ENCODE assay signal across 21 cellular contexts in the genomic region with DNA sequence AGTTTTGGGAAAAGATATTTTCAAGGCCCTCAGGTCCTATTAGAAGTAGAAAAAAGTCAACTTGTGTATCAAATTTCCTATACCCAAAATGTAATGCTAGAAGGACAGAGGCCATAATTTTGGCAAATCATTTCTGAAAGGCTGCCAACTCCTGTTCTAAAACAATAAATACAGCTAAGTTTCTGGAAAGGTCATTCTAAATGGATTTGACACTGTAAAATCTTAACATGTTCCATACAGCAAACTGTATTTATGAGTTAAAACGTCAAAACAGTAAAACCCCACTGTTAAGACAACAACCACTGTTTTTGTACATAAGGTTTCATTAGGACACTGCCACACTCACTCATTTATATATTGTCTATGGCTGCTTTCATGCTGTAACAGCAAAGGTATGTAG. TPM values are rescaled to one million over a fixed set of nuclear protein-coding genes. Genes with fewer than 3 reads are reported as not detected.
DNase-seq lines count a peak whose midpoint lies in the region; ATAC-seq and TF ChIP-seq lines count a peak whose summit lies in the region.
"Had no signal": no experiment of that assay in that cellular context is flagged by ENCODE, and none has a peak within 500 bp of the region (broad histone marks: within the 10 kb centered on the region; RNA-seq: fewer than 3 reads in every experiment).

No MANE protein-coding gene starts in this region.

- no peak overlapping the region for H3K4me3 ChIP-seq in mammary epithelial cell (replicated peaks in 1 of 3; ENCODE audit: insufficient read depth in 1 of 3, low read depth in 2 of 3, low read length in 3 of 3)
- H3K4me3 ChIP-seq: heart right ventricle, stomach had no signal

- H3K4me1 Mint-ChIP-seq in MCF 10A (ENCODE audit: insufficient read depth, unreplicated experiment) (peaks cover 6% of the 10 kb centered on the region), mesothelial cell of epicardium (peaks cover 12% of the 10 kb centered on the region)

- in situ Hi-C loops in mammary epithelial cell (cut with MboI; ENCODE audit: low sequenced_read_pairs in 2 of 2), result loop anchor here (25.0 kb wide), 2 partner anchors 327 to 552 kb away; no protein-coding TSS in a partner anchor

- H3K4me1 ChIP-seq in mammary epithelial cell (ENCODE audit: insufficient read depth, low read length), result no peaks in the 10 kb centered on the region

- peaks cover 34% of the 10 kb centered on the region for H3K36me3 ChIP-seq in mammary epithelial cell (ENCODE audit: insufficient read depth, low read length)

- H3K9ac ChIP-seq in mammary epithelial cell (ENCODE audit: insufficient read depth, low read length), result no peak overlapping the region

- H3K27ac ChIP-seq in mammary epithelial cell (ENCODE audit: insufficient read depth, low read depth, low read length), result no peak overlapping the region
- H3K27ac ChIP-seq: epithelial cell of prostate had no signal

- H4K20me1 ChIP-seq in mammary epithelial cell (ENCODE audit: insufficient read depth, low read length), result no peaks in the 10 kb centered on the region

- H3K4me2 ChIP-seq in mammary epithelial cell (ENCODE audit: insufficient read depth, low read depth, low read length), result no peak overlapping the region

- no peak for ATAC-seq in Right ventricle myocardium superior (ENCODE audit: poor library complexity)
- ATAC-seq in HG03196 (IDR thresholded peaks at IDR 0.05; ENCODE audit: unreplicated experiment), result no peak

- H3K4me3 Mint-ChIP-seq in MCF 10A (ENCODE audit: unreplicated experiment), result no peak overlapping the region
- H3K4me3 Mint-ChIP-seq in mesothelial cell of epicardium, result no peak overlapping the region
- H3K4me3 Mint-ChIP-seq: CD4-positive, alpha-beta T cell; H9; nephron progenitor cell; T-helper 2 cell treated with Interferon-gamma antibody and Interleukin-4, amounts not matched to agents 5 μg/mL and 100 μg/mL, for 36 hours had no signal

- H3K36me3 Mint-ChIP-seq in MCF 10A (ENCODE audit: insufficient read depth, unreplicated experiment) (peaks cover 74% of the 10 kb centered on the region), mesothelial cell of epicardium (peaks cover 8% of the 10 kb centered on the region)

- H3K9me3 ChIP-seq in mammary epithelial cell (replicated peaks; ENCODE audit: insufficient read depth, low read length), result no peaks in the 10 kb centered on the region
- H3K9me3 ChIP-seq: heart right ventricle, stomach had no signal

- dilution Hi-C loops in mammary epithelial cell (cut with HindIII; ENCODE audit: low sequenced_read_pairs), result no loop called here

- no peak overlapping the region for H2AFZ ChIP-seq in mammary epithelial cell (ENCODE audit: low read depth, low read length)

- H3K27me3 Mint-ChIP-seq in MCF 10A (ENCODE audit: insufficient read depth, unreplicated experiment), result no peaks in the 10 kb centered on the region
- H3K27me3 Mint-ChIP-seq in mesothelial cell of epicardium (ENCODE audit: low read depth), result no peaks in the 10 kb centered on the region
- H3K27me3 Mint-ChIP-seq: CD4-positive, alpha-beta T cell had no signal

- H3K79me2 ChIP-seq in mammary epithelial cell (ENCODE audit: insufficient read depth, low read length), result peaks cover 22% of the 10 kb centered on the region

- H3K27ac Mint-ChIP-seq in MCF 10A (ENCODE audit: low read depth, unreplicated experiment) (peak overlapping the region; percentile 77), mesothelial cell of epicardium (peak overlapping the region; percentile 54)
- H3K27ac Mint-ChIP-seq: T-helper 2 cell treated with Interferon-gamma antibody and Interleukin-4, amounts not matched to agents 5 μg/mL and 100 μg/mL, for 36 hours had no signal

- CTCF ChIA-PET in MCF 10A (lab: Yijun Ruan, JAX), result interaction anchor here (1.5 kb wide), 1 partner anchor 113 kb away, joined by 6 read pairs; a partner anchor contains a TSS
- CTCF ChIA-PET in mammary epithelial cell (lab: Charles Lee; ENCODE audit: low non-redundant PET), result no interaction called here

- H3K9me3 Mint-ChIP-seq in MCF 10A (ENCODE audit: unreplicated experiment), result no peaks in the 10 kb centered on the region
- no peaks in the 10 kb centered on the region for H3K9me3 Mint-ChIP-seq in mesothelial cell of epicardium
- H3K9me3 Mint-ChIP-seq: CD4-positive, alpha-beta T cell; nephron progenitor cell; T-helper 2 cell treated with Interferon-gamma antibody and Interleukin-4, amounts not matched to agents 5 μg/mL and 100 μg/mL, for 36 hours had no signal

- DNase-seq in MCF 10A (ENCODE audit: unreplicated experiment), result peak; percentile 11
- no peak for DNase-seq in mammary epithelial cell
- DNase-seq in dermis microvascular lymphatic vessel endothelial cell (ENCODE audit: low read depth in 2 of 2), result peak; percentile 30 to 41
- no peak for DNase-seq in mesothelial cell of epicardium (ENCODE audit: low spot score in 2 of 2, unreplicated experiment in 2 of 2)
- DNase-seq in H4 (ENCODE audit: low spot score), result no peak
- DNase-seq in iPS-NIHi11 (ENCODE audit: low spot score), result no peak
- no peak for DNase-seq in Right ventricle myocardium superior
- DNase-seq: activated effector memory CD4-positive, alpha-beta T cell treated with anti-CD3 and anti-CD28 coated beads, Interleukin-2, amount 50 U/mL, for 16 hours; CD4-positive, alpha-beta T cell; DMS79 treated with DMSO at 0.1 percent for 48 hours; H9; heart right ventricle; NCI-H146; NCI-H446 treated with DMSO at 0.1 percent for 48 hours; nephron progenitor cell; retina; SHP77; stomach had no signal

- BruUV-seq in MCF 10A (replicated peaks; lab: Mats Ljungman, UMichigan) (no TSS peak), mammary epithelial cell (replicated peaks; lab: Mats Ljungman, UMichigan) (no TSS peak)

- no peaks in the 10 kb centered on the region for H3K27me3 ChIP-seq in mammary epithelial cell (ENCODE audit: insufficient read depth, low read length)
- H3K27me3 ChIP-seq: heart right ventricle, stomach had no signal

- intact Hi-C loops in MCF 10A (cut with micrococcal nuclease), result no loop called here
- intact Hi-C loops in mammary epithelial cell (cut with micrococcal nuclease), result loop anchor here (10.0 kb wide), 1 partner anchor 325 kb away; no protein-coding TSS in a partner anchor
- intact Hi-C loops in Right ventricle myocardium superior (cut with DNase I), result no loop called here

- 55% methylated on average over 1 of the region's 1 CpG for WGBS in mammary epithelial cell (ENCODE audit: low coverage, missing lambda C conversion rate)

- POLR2A ChIA-PET in MCF 10A (lab: Yijun Ruan, JAX), result interaction anchor here (1.3 kb wide), 1 partner anchor 10 kb away, joined by 9 read pairs; a partner anchor contains a TSS

- TF ChIP-seq CTCF in MCF 10A (IDR thresholded peaks at IDR 0.05; ENCODE audit: unreplicated experiment), result no peak
- no peak for TF ChIP-seq CTCF in mammary epithelial cell (conservative IDR thresholded peaks at IDR 0.05 in 1 of 2, IDR thresholded peaks at IDR 0.05 in 1 of 2; ENCODE audit: extremely low read depth in 1 of 2, insufficient read depth in 1 of 2, low read depth in 1 of 2, low read length in 2 of 2)
- no peak for TF ChIP-seq CTCF in mesothelial cell of epicardium (IDR thresholded peaks at IDR 0.05; ENCODE audit: unreplicated experiment)

RNA-seq across cellular contexts. Expression of a gene that starts 9.7 kb away (rescaled TPM):
- total RNA-seq in MCF 10A (2022), result 59.4 and 69.0 TPM in 2 replicates
- 10 to 100 TPM; 32.7 to 63.1 TPM for total RNA-seq in mammary epithelial cell
- 165 TPM for polyA plus RNA-seq in mammary epithelial cell
- 112 TPM for polyA minus RNA-seq in mammary epithelial cell
- total RNA-seq in dermis microvascular lymphatic vessel endothelial cell, result 16.0 and 37.2 TPM in 2 replicates
- 29.4 to 33.2 TPM (median 32.8 TPM) in 3 replicates for total RNA-seq in mesothelial cell of epicardium
- 4.6 and 43.4 TPM in 2 replicates for total RNA-seq in H4 (2014; rRNA removed; shearing (Covaris generic))
- 66.6 TPM for total RNA-seq in Right ventricle myocardium superior

Comparison
In these comparisons a context has a peak if more than half of its experiments do, and no peak if none do; other contexts are left out.
1. DNase-seq: peak in MCF 10A (single experiment) and dermis microvascular lymphatic vessel endothelial cell (2 of 2); none in mammary epithelial cell (single experiment), mesothelial cell of epicardium (0 of 2), H4 (single experiment), iPS-NIHi11 (single experiment) and Right ventricle myocardium superior (single experiment).